In the genomic region with DNA sequence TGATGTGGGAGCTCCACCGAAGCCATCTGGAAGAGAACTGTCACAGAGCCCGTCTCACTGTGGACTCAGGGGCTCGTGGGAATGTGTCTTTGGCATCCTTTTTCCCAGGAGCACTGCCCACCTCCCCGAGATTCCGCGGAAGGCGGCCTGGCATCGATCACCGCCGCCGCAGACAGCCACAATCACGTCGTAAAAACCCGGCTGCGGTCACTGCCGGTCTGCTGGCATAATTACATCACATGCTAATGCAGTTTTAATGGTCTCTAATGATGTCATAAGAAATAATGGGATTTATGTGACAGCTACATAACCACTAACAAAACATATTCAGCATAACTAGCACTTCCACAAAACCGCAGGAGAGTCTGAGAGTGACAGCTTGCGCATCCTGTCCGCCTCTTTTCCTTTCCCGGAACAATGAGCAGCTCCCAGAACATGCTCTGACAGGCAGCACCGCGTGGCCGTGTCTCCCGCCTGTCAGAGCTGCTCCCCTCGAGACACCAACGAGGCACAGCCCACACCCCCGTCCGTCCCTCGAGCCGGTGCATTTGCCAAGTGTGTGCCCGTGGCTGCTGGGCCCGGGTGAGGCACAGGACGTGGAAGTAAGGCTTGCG, we compare ENCODE assay signal across 15 cellular contexts.
A peak's percentile ranks its signal among the peaks of the same experiment; 100 is the strongest.
DNase-seq lines count a peak whose midpoint lies in the region; ATAC-seq and TF ChIP-seq lines count a peak whose summit lies in the region.
"Had no signal": no experiment of that assay in that cellular context is flagged by ENCODE, and none has a peak within 500 bp of the region (broad histone marks: within the 10 kb centered on the region; RNA-seq: fewer than 3 reads in every experiment).

No MANE protein-coding gene starts in this region.

- no peak overlapping the region for H3K4me3 ChIP-seq in right lobe of liver
- H3K4me3 ChIP-seq: lung had no signal

- ATAC-seq in right lobe of liver, result no peak
- no peak for ATAC-seq in HG03045 (IDR thresholded peaks at IDR 0.05; ENCODE audit: unreplicated experiment)
- ATAC-seq in GM21526 (IDR thresholded peaks at IDR 0.05; ENCODE audit: low FRiP score, unreplicated experiment), result no peak
- ATAC-seq: esophagus mucosa; naive thymus-derived CD4-positive, alpha-beta T cell had no signal

- intact Hi-C loops in right lobe of liver (cut with DNase I), result no loop called here

- WGBS in right lobe of liver (ENCODE audit: insufficient coverage, low coverage, low lambda C conversion rate, missing lambda C conversion rate), result 93% methylated on average over 3 of the region's 34 CpGs

- no peak for TF ChIP-seq CTCF in right lobe of liver (IDR thresholded peaks at IDR 0.05)
- no peak for TF ChIP-seq CTCF in type B pancreatic cell (conservative IDR thresholded peaks at IDR 0.05)

- H3K27me3 ChIP-seq in right lobe of liver, result no peaks in the 10 kb centered on the region

- H3K36me3 Mint-ChIP-seq in type B pancreatic cell, result no peaks in the 10 kb centered on the region
- H3K36me3 Mint-ChIP-seq: CD4-positive, CD25-positive, alpha-beta regulatory T cell; naive thymus-derived CD4-positive, alpha-beta T cell had no signal

- H3K27ac ChIP-seq in right lobe of liver, result no peak overlapping the region
- H3K27ac ChIP-seq: RWPE1 had no signal

- no peak overlapping the region for H3K27ac Mint-ChIP-seq in type B pancreatic cell
- H3K27ac Mint-ChIP-seq: CD4-positive, CD25-positive, alpha-beta regulatory T cell; naive thymus-derived CD4-positive, alpha-beta T cell had no signal

- H3K9me3 Mint-ChIP-seq in type B pancreatic cell, result no peaks in the 10 kb centered on the region

- H3K4me3 Mint-ChIP-seq in type B pancreatic cell, result no peak overlapping the region
- H3K4me3 Mint-ChIP-seq: CD4-positive, CD25-positive, alpha-beta regulatory T cell; naive thymus-derived CD4-positive, alpha-beta T cell had no signal

- peak; percentile 17 for DNase-seq in NCI-H510A treated with DMSO at 0.1 percent for 48 hours (lab: John Stamatoyannopoulos, UW)
- DNase-seq in NCI-H510A (lab: John Stamatoyannopoulos, UW), result no peak
- DNase-seq in RPMI7951 (ENCODE audit: low read depth), result peak; percentile 3
- DNase-seq in right lobe of liver, result peak in 2 of 3 donors; percentile 31 to 42
- peak; percentile 47 for DNase-seq in type B pancreatic cell (ENCODE audit: extremely low spot score, unreplicated experiment)
- no peak for DNase-seq in HT-29 (ENCODE audit: low spot score)
- DNase-seq: CD4-positive, CD25-positive, alpha-beta regulatory T cell; DMS79 treated with DMSO at 0.1 percent for 48 hours; naive thymus-derived CD4-positive, alpha-beta T cell; NK-92 treated with Interleukin-12 subunit alpha and Interleukin-12 subunit beta, amount 100 ng/mL, for 24 hours had no signal

- no peaks in the 10 kb centered on the region for H3K9me3 ChIP-seq in right lobe of liver

- peaks cover 20% of the 10 kb centered on the region for H3K27me3 Mint-ChIP-seq in type B pancreatic cell
- H3K27me3 Mint-ChIP-seq: CD4-positive, CD25-positive, alpha-beta regulatory T cell had no signal

- H3K36me3 ChIP-seq in right lobe of liver, result no peaks in the 10 kb centered on the region

- no peak for TF ChIP-seq POLR2A in right lobe of liver (IDR thresholded peaks at IDR 0.05)

- H3K4me1 ChIP-seq in right lobe of liver, result no peaks in the 10 kb centered on the region

- H3K4me1 Mint-ChIP-seq in type B pancreatic cell (ENCODE audit: unreplicated experiment), result no peaks in the 10 kb centered on the region
- H3K4me1 Mint-ChIP-seq: naive thymus-derived CD4-positive, alpha-beta T cell had no signal

Comparison
In these comparisons a context has a peak if more than half of its experiments do, and no peak if none do; other contexts are left out.
1. DNase-seq: peak in NCI-H510A treated with DMSO at 0.1 percent for 48 hours (single experiment), RPMI7951 (single experiment), right lobe of liver (2 of 3) and type B pancreatic cell (single experiment); none in NCI-H510A (single experiment) and HT-29 (single experiment).